8 cellular contexts compared by ENCODE assay signal in genomic region chr6:73695619-73696421, GRCh38. TPM values are rescaled to one million over a fixed set of nuclear protein-coding genes. Genes with fewer than 3 reads are reported as not detected.
DNase-seq lines count a peak whose midpoint lies in the region; ATAC-seq and TF ChIP-seq lines count a peak whose summit lies in the region.

TSS of gene CD109 (plus strand) at chr6:73696203. CDS start at chr6:73696216, 13 bp downstream.

- peak; percentile 45 for DNase-seq in NCI-H510A treated with DMSO at 0.1 percent for 48 hours (lab: John Stamatoyannopoulos, UW)
- DNase-seq in NCI-H510A (lab: John Stamatoyannopoulos, UW), result no peak
- peak; percentile 83 for DNase-seq in NCI-H748 (lab: John Stamatoyannopoulos, UW; ENCODE audit: unreplicated experiment)
- peak; percentile 81 for DNase-seq in activated CD8-positive, alpha-beta memory T cell treated with anti-CD3 and anti-CD28 coated beads, Interleukin-2, amount 50 U/mL, for 48 hours
- peak; percentile 32 to 43 for DNase-seq in erythroblast (lab: John Stamatoyannopoulos, UW)
- peak; percentile 72 for DNase-seq in myocyte (ENCODE audit: low read depth)
- DNase-seq in stimulated activated effector memory CD8-positive, alpha-beta T cell treated with anti-CD3 and anti-CD28 coated beads, Interleukin-12 subunit alpha, Interleukin-12 subunit beta, amount 100 ng/mL, for 72 hours (ENCODE audit: low spot score in 2 of 2), result peak; percentile 26 to 73

- peak within 1 kb of the TSS; percentile 75 for H3K4me3 Mint-ChIP-seq in stimulated activated effector memory CD8-positive, alpha-beta T cell treated with anti-CD3 and anti-CD28 coated beads, Interleukin-12 subunit alpha, Interleukin-12 subunit beta, amount 100 ng/mL, for 72 hours

- peaks cover 24% of the 10 kb centered on the region for H3K36me3 Mint-ChIP-seq in stimulated activated effector memory CD8-positive, alpha-beta T cell treated with anti-CD3 and anti-CD28 coated beads, Interleukin-12 subunit alpha, Interleukin-12 subunit beta, amount 100 ng/mL, for 72 hours

- H3K27ac Mint-ChIP-seq in stimulated activated effector memory CD8-positive, alpha-beta T cell treated with anti-CD3 and anti-CD28 coated beads, Interleukin-12 subunit alpha, Interleukin-12 subunit beta, amount 100 ng/mL, for 72 hours, result peak within 1 kb of the TSS; percentile 96

- ATAC-seq in HG03039 (IDR thresholded peaks at IDR 0.05; ENCODE audit: unreplicated experiment), result peak; percentile 50
- ATAC-seq in stimulated activated effector memory CD8-positive, alpha-beta T cell treated with anti-CD3 and anti-CD28 coated beads, Interleukin-12 subunit alpha, Interleukin-12 subunit beta, amount 100 ng/mL, for 72 hours, result peak; percentile 93

- no peaks in the 10 kb centered on the region for H3K9me3 Mint-ChIP-seq in stimulated activated effector memory CD8-positive, alpha-beta T cell treated with anti-CD3 and anti-CD28 coated beads, Interleukin-12 subunit alpha, Interleukin-12 subunit beta, amount 100 ng/mL, for 72 hours

- TF ChIP-seq POLR2A in erythroblast (IDR thresholded peaks at IDR 0.05; ENCODE audit: low read length), result peak; percentile 55

- peaks cover 36% of the 10 kb centered on the region for H3K4me1 Mint-ChIP-seq in stimulated activated effector memory CD8-positive, alpha-beta T cell treated with anti-CD3 and anti-CD28 coated beads, Interleukin-12 subunit alpha, Interleukin-12 subunit beta, amount 100 ng/mL, for 72 hours

RNA-seq across cellular contexts. Expression of gene CD109, which starts in this region (rescaled TPM):
- total RNA-seq in myocyte, result 32.3 and 49.0 TPM in 2 replicates
- polyA plus RNA-seq in myocyte (2012), result 6.5 TPM
